In genomic region chr10:97851341-97852001, GRCh38 we compare ENCODE assay signal across 11 cellular contexts. TPM values are rescaled to one million over a fixed set of nuclear protein-coding genes. Genes with fewer than 3 reads are reported as not detected.
DNase-seq lines count a peak whose midpoint lies in the region; ATAC-seq and TF ChIP-seq lines count a peak whose summit lies in the region.
"Had no signal": no experiment of that assay in that cellular context is flagged by ENCODE, and none has a peak within 500 bp of the region (broad histone marks: within the 10 kb centered on the region; RNA-seq: fewer than 3 reads in every experiment).

No MANE protein-coding gene starts in this region.

- H3K4me3 ChIP-seq in prostate gland, result no peak overlapping the region
- H3K4me3 ChIP-seq in PC-3 (ENCODE audit: low read length), result no peak overlapping the region
- H3K4me3 ChIP-seq: mucosa of descending colon had no signal

- H3K27me3 ChIP-seq in prostate gland (replicated peaks; ENCODE audit: insufficient read depth) (no peaks in the 10 kb centered on the region), PC-3 (ENCODE audit: low read length) (no peaks in the 10 kb centered on the region)

- H2AFZ ChIP-seq in PC-3 (ENCODE audit: low read length), result no peak overlapping the region

- 48% methylated on average over 7 of the region's 7 CpGs for WGBS in prostate gland

- no peak overlapping the region for H3K4me2 ChIP-seq in PC-3 (ENCODE audit: low read length)

- POLR2A ChIA-PET in activated CD4-positive, alpha-beta memory T cell treated with anti-CD3 and anti-CD28 coated beads for 36 hours (lab: Charles Lee), result no interaction called here
- POLR2A ChIA-PET in PC-3 (lab: Charles Lee; ENCODE audit: unreplicated experiment), result no interaction called here

- DNase-seq in stimulated activated CD8-positive, alpha-beta memory T cell treated with anti-CD3 and anti-CD28 coated beads, Interleukin-15, amount 100 ng/mL, for 1 hour (ENCODE audit: low read depth), result peak; percentile 6
- DNase-seq in stimulated activated CD8-positive, alpha-beta memory T cell treated with anti-CD3 and anti-CD28 coated beads, Interleukin-4, amount 100 ng/mL, for 48 hours, result no peak
- peak; percentile 57 for DNase-seq in activated CD4-positive, alpha-beta memory T cell treated with anti-CD3 and anti-CD28 coated beads for 36 hours
- DNase-seq in hypothalamus (lab: John Stamatoyannopoulos, UW), result peak in 34 of 51 donors; percentile 15 to 76 (median 51)
- no peak for DNase-seq in NCI-H345 treated with DMSO at 0.1 percent for 48 hours (lab: John Stamatoyannopoulos, UW; ENCODE audit: unreplicated experiment)
- DNase-seq in prostate gland (ENCODE audit: low spot score), result no peak
- DNase-seq in kidney tubule cell (ENCODE audit: low spot score), result no peak
- DNase-seq in PC-3, result no peak
- DNase-seq: Karpas-422, mucosa of descending colon had no signal

- H3K9me2 ChIP-seq in PC-3 (replicated peaks; ENCODE audit: low read length), result no peaks in the 10 kb centered on the region

- no peak for ATAC-seq in PC-3
- ATAC-seq: mucosa of descending colon had no signal

- H3K36me3 ChIP-seq in prostate gland, result no peaks in the 10 kb centered on the region
- H3K36me3 ChIP-seq in PC-3 (ENCODE audit: low read depth, low read length), result no peaks in the 10 kb centered on the region

- intact Hi-C loops in activated CD4-positive, alpha-beta memory T cell treated with anti-CD3 and anti-CD28 coated beads for 36 hours (cut with micrococcal nuclease), result loop anchor here (1.0 to 10.0 kb wide), 4 partner anchors 18 to 283 kb away; partner anchors contain the start of genes AVPI1 and R3HCC1L
- intact Hi-C loops in prostate gland (cut with DNase I), result no loop called here
- intact Hi-C loops in PC-3 (cut with micrococcal nuclease), result no loop called here

- H3K27ac Mint-ChIP-seq in activated CD4-positive, alpha-beta memory T cell treated with anti-CD3 and anti-CD28 coated beads for 36 hours, result no peak overlapping the region

- no peaks in the 10 kb centered on the region for H3K9me3 Mint-ChIP-seq in activated CD4-positive, alpha-beta memory T cell treated with anti-CD3 and anti-CD28 coated beads for 36 hours

- H3K9me3 ChIP-seq in prostate gland, result no peaks in the 10 kb centered on the region
- H3K9me3 ChIP-seq in PC-3 (ENCODE audit: low read length), result no peaks in the 10 kb centered on the region
- H3K9me3 ChIP-seq: mucosa of descending colon had no signal

- peaks cover 6% of the 10 kb centered on the region for H3K4me1 ChIP-seq in prostate gland (replicated peaks)
- H3K4me1 ChIP-seq in PC-3 (ENCODE audit: insufficient read depth, low read length), result peaks cover 3% of the 10 kb centered on the region; the same call in 1 of the 2 replicates

- no peak overlapping the region for H3K9ac ChIP-seq in PC-3 (ENCODE audit: low read length)

- no peaks in the 10 kb centered on the region for H3K79me2 ChIP-seq in PC-3 (ENCODE audit: low read length)

- no peaks in the 10 kb centered on the region for H3K27me3 Mint-ChIP-seq in activated CD4-positive, alpha-beta memory T cell treated with anti-CD3 and anti-CD28 coated beads for 36 hours

- no peak for TF ChIP-seq POLR2A in prostate gland (IDR thresholded peaks at IDR 0.05)

- peaks cover 38% of the 10 kb centered on the region for H3K4me1 Mint-ChIP-seq in activated CD4-positive, alpha-beta memory T cell treated with anti-CD3 and anti-CD28 coated beads for 36 hours (ENCODE audit: low read depth)

- no peaks in the 10 kb centered on the region for H4K20me1 ChIP-seq in PC-3 (ENCODE audit: low read length)

- CTCF ChIA-PET in activated CD4-positive, alpha-beta memory T cell treated with anti-CD3 and anti-CD28 coated beads for 36 hours (lab: Charles Lee), result interaction anchor here (0.6 kb wide), 1 partner anchor 229 kb away, joined by 3 read pairs; no protein-coding TSS in a partner anchor
- CTCF ChIA-PET in PC-3 (lab: Charles Lee), result no interaction called here

- TF ChIP-seq CTCF in prostate gland (IDR thresholded peaks at IDR 0.05) (no peak), PC-3 (conservative IDR thresholded peaks at IDR 0.05; ENCODE audit: low read depth, low read length) (no peak)

- H3K27ac ChIP-seq in prostate gland, result no peak overlapping the region
- H3K27ac ChIP-seq in PC-3 (ENCODE audit: low read length), result no peak overlapping the region
- H3K27ac ChIP-seq: C4-2B had no signal

- no peaks in the 10 kb centered on the region for H3K36me3 Mint-ChIP-seq in activated CD4-positive, alpha-beta memory T cell treated with anti-CD3 and anti-CD28 coated beads for 36 hours

- no peak overlapping the region for H3K4me3 Mint-ChIP-seq in activated CD4-positive, alpha-beta memory T cell treated with anti-CD3 and anti-CD28 coated beads for 36 hours

- no TSS peak for BruUV-seq in PC-3 (replicated peaks; lab: Mats Ljungman, UMichigan)

- no peaks in the 10 kb centered on the region for H3F3A ChIP-seq in PC-3 (ENCODE audit: low read length, unreplicated experiment)

RNA-seq across cellular contexts. Expression of gene GOLGA7B, which starts 1.8 kb away (rescaled TPM):
- total RNA-seq in activated CD4-positive, alpha-beta memory T cell treated with anti-CD3 and anti-CD28 coated beads for 36 hours, result under 1 TPM; 0.86 to 0.87 TPM
- total RNA-seq in prostate gland (under 1 TPM; 0.23 TPM), PC-3 (2014; rRNA removed) (0.26 and 0.29 TPM in 2 replicates)

Comparison
In these comparisons a context has a peak if more than half of its experiments do, and no peak if none do; other contexts are left out.
1. DNase-seq: peak in stimulated activated CD8-positive, alpha-beta memory T cell treated with anti-CD3 and anti-CD28 coated beads, Interleukin-15, amount 100 ng/mL, for 1 hour (single experiment), activated CD4-positive, alpha-beta memory T cell treated with anti-CD3 and anti-CD28 coated beads for 36 hours (single experiment) and hypothalamus (34 of 51); none in stimulated activated CD8-positive, alpha-beta memory T cell treated with anti-CD3 and anti-CD28 coated beads, Interleukin-4, amount 100 ng/mL, for 48 hours (single experiment), NCI-H345 treated with DMSO at 0.1 percent for 48 hours (single experiment), prostate gland (single experiment), kidney tubule cell (single experiment) and PC-3 (single experiment).